ENCODE assay signal across 7 cellular contexts in genomic region chr7:102531583-102531982, GRCh38. TPM values are rescaled to one million over a fixed set of nuclear protein-coding genes. Genes with fewer than 3 reads are reported as not detected.
"Had no signal": no experiment of that assay in that cellular context is flagged by ENCODE, and none has a peak within 500 bp of the region (broad histone marks: within the 10 kb centered on the region; RNA-seq: fewer than 3 reads in every experiment).

No MANE protein-coding gene starts in this region.

RNA-seq across cellular contexts. Expression of gene SPDYE2, which starts 19.4 kb away (rescaled TPM):
- total RNA-seq: activated CD4-positive, alpha-beta memory T cell treated with anti-CD3 and anti-CD28 coated beads for 36 hours; activated CD4-positive, alpha-beta T cell treated with anti-CD3 and anti-CD28 coated beads for 36 hours; activated T-cell treated with anti-CD3 and anti-CD28 coated beads, Interleukin-2, amount 50 U/mL, for 4 hours; activated T-helper 1 cell treated with anti-CD3 and anti-CD28 coated beads, Interleukin-12 subunit alpha, Interleukin-12 subunit beta, Interleukin-2, Interleukin-4 antibody, amounts not matched to agents 30 ng/mL and 10 ng/mL and 1 ng/mL, durations not matched to agents 14 hours and 24 hours and 36 hours; ascending aorta; SJSA1 had no signal
- polyA plus RNA-seq: SK-N-SH had no signal
